In the genomic region with DNA sequence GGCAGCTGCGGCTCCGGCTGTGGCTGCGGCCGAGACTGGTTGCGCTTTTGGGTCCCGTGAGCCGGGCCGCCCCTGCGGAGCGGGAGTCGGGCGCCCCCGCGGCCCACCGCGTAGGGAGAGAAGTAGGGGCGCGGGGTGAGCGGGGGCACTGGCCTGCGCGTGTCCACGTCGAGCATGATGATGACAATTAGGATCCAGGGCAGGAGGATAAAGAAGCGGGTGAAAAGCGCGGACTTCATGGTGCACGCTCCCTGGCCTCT, we compare ENCODE assay signal across 8 cellular contexts. TPM values are rescaled to one million over a fixed set of nuclear protein-coding genes. Genes with fewer than 3 reads are reported as not detected.
DNase-seq lines count a peak whose midpoint lies in the region; ATAC-seq, FAIRE-seq and TF ChIP-seq lines count a peak whose summit lies in the region.

No MANE protein-coding gene starts in this region.

- FAIRE-seq in endothelial cell of umbilical vein (lab: Jason Lieb, UNC), result no peak

- H2AFZ ChIP-seq in KMS-11 (ENCODE audit: low read depth) (peak overlapping the region; percentile 79; the same call in 1 of the 2 replicates), endothelial cell of umbilical vein (ENCODE audit: low read depth, low read length) (peak overlapping the region; percentile 41), parathyroid adenoma (peak overlapping the region; percentile 92)

- intact Hi-C loops in endothelial cell of umbilical vein (cut with micrococcal nuclease), result loop anchor here (1.0 to 10.0 kb wide), 5 partner anchors 72 to 735 kb away; no protein-coding TSS in a partner anchor
- intact Hi-C loops in sciatic nerve (cut with DNase I), result no loop called here

- H3K9ac ChIP-seq in KMS-11, result no peak overlapping the region
- no peak overlapping the region for H3K9ac ChIP-seq in endothelial cell of umbilical vein (replicated peaks; ENCODE audit: extremely low read depth, insufficient read depth, low read length)
- H3K9ac ChIP-seq in parathyroid adenoma, result no peak overlapping the region

- H3K27ac ChIP-seq in KMS-11 (no peak overlapping the region), endothelial cell of umbilical vein (ENCODE audit: insufficient read depth, low read depth, low read length) (no peak overlapping the region), parathyroid adenoma (no peak overlapping the region)

- H4K20me1 ChIP-seq in KMS-11 (ENCODE audit: insufficient read depth) (no peaks in the 10 kb centered on the region), endothelial cell of umbilical vein (replicated peaks; ENCODE audit: control insufficient read depth, extremely low read depth, insufficient read depth, low read length) (no peaks in the 10 kb centered on the region)

- no peaks in the 10 kb centered on the region for H3K27me3 ChIP-seq in KMS-11 (ENCODE audit: insufficient read depth, low read depth)
- H3K27me3 ChIP-seq in endothelial cell of umbilical vein (ENCODE audit: control insufficient read depth in 2 of 2, insufficient read depth in 2 of 2, low read length in 2 of 2), result peaks cover 36 to 72% of the 10 kb centered on the region in 2 experiments
- H3K27me3 ChIP-seq in parathyroid adenoma (ENCODE audit: control insufficient read depth, insufficient read depth, low read length), result no peaks in the 10 kb centered on the region

- dilution Hi-C loops in endothelial cell of umbilical vein (cut with MboI; ENCODE audit: extremely low pct_ligation_motif_present, low sequenced_read_pairs), result no loop called here

- CTCF ChIA-PET in endothelial cell of umbilical vein (lab: Charles Lee), result interaction anchor here (0.7 to 4.3 kb wide), 29 partner anchors 13 to 735 kb away, joined by 3 to 87 read pairs (median 4); partner anchors contain the start of gene SDHAF4

- no peak for TF ChIP-seq POLR2A in endothelial cell of umbilical vein (IDR thresholded peaks at IDR 0.05; ENCODE audit: low read depth, low read length)

- POLR2A ChIA-PET in endothelial cell of umbilical vein (lab: Charles Lee), result no interaction called here

- BruUV-seq in endothelial cell of umbilical vein (replicated peaks; lab: Mats Ljungman, UMichigan), result no TSS peak

- H3K9me3 ChIP-seq in endothelial cell of umbilical vein (replicated peaks; ENCODE audit: control insufficient read depth, insufficient read depth, low read length), result no peaks in the 10 kb centered on the region
- H3K9me3 ChIP-seq in parathyroid adenoma (ENCODE audit: control insufficient read depth, low read length), result no peaks in the 10 kb centered on the region

- H3K4me3 ChIP-seq in GM12875 (ENCODE audit: low read depth, low read length) (peak overlapping the region; percentile 29), KMS-11 (IDR thresholded peaks at IDR 0.05; ENCODE audit: insufficient read depth, low read depth, low read length) (no peak overlapping the region), endothelial cell of umbilical vein (replicated peaks in 1 of 3; ENCODE audit: insufficient read depth in 1 of 3, low read depth in 1 of 3, low read length in 3 of 3) (peak overlapping the region; percentile 13 to 31 (median 24)), parathyroid adenoma (ENCODE audit: low read depth, low read length) (peak overlapping the region; percentile 61)

- no peaks in the 10 kb centered on the region for H3K9me1 ChIP-seq in endothelial cell of umbilical vein (replicated peaks; ENCODE audit: control insufficient read depth, extremely low read depth, insufficient read depth, low read length)

- ATAC-seq in HG03565 (IDR thresholded peaks at IDR 0.05; ENCODE audit: unreplicated experiment), result no peak
- no peak for ATAC-seq in sciatic nerve

- H3K4me2 ChIP-seq in KMS-11 (peak overlapping the region; percentile 57; the same call in 1 of the 2 replicates), endothelial cell of umbilical vein (ENCODE audit: insufficient read depth, low read length) (peak overlapping the region; percentile 42), parathyroid adenoma (ENCODE audit: low read length) (peak overlapping the region; percentile 84)

- DNase-seq in endothelial cell of umbilical vein (ENCODE audit: low read depth, low spot score) (no peak), DMS79 treated with DMSO at 0.1 percent for 48 hours (lab: John Stamatoyannopoulos, UW) (no peak), AG20443 (ENCODE audit: low spot score) (no peak), sciatic nerve (ENCODE audit: low spot score) (no peak)

- TF ChIP-seq CTCF in GM12875 (IDR thresholded peaks at IDR 0.05; ENCODE audit: borderline replicate concordance, insufficient read depth, low read depth, low read length), result no peak
- TF ChIP-seq CTCF in KMS-11 (conservative IDR thresholded peaks at IDR 0.05; ENCODE audit: low read depth, low read length), result no peak; the same call in 1 of the 2 replicates
- no peak for TF ChIP-seq CTCF in endothelial cell of umbilical vein (IDR thresholded peaks at IDR 0.05; ENCODE audit: extremely low read depth in 1 of 2, insufficient read depth in 1 of 2, low read depth in 1 of 2, low read length in 2 of 2)
- TF ChIP-seq CTCF in parathyroid adenoma (IDR thresholded peaks at IDR 0.05), result peak; percentile 0

- H3K36me3 ChIP-seq in KMS-11 (ENCODE audit: insufficient read depth) (no peaks in the 10 kb centered on the region), endothelial cell of umbilical vein (ENCODE audit: control insufficient read depth in 2 of 2, extremely low read depth in 1 of 2, insufficient read depth in 2 of 2, low read length in 2 of 2) (no peaks in the 10 kb centered on the region), parathyroid adenoma (ENCODE audit: control insufficient read depth, insufficient read depth, low read length) (no peaks in the 10 kb centered on the region)

- H3K79me2 ChIP-seq in KMS-11 (ENCODE audit: insufficient read depth, low read depth) (no peaks in the 10 kb centered on the region), endothelial cell of umbilical vein (ENCODE audit: control insufficient read depth, insufficient read depth, low read length) (no peaks in the 10 kb centered on the region), parathyroid adenoma (no peaks in the 10 kb centered on the region)

- no peaks in the 10 kb centered on the region for H3K4me1 ChIP-seq in KMS-11 (ENCODE audit: low read depth, poor library complexity, severe bottlenecking)
- H3K4me1 ChIP-seq in endothelial cell of umbilical vein (ENCODE audit: control insufficient read depth, extremely low read depth, insufficient read depth, low read length), result peaks cover 14% of the 10 kb centered on the region
- H3K4me1 ChIP-seq in parathyroid adenoma, result no peaks in the 10 kb centered on the region

TF ChIP-seq in endothelial cell of umbilical vein, 7 proteins besides CTCF, POLR2A, EP300 and RAD21:
- no peak for TF ChIP-seq EZH2 (IDR thresholded peaks at IDR 0.05; ENCODE audit: borderline replicate concordance, low read depth, low read length, severe bottlenecking)
- TF ChIP-seq GATA2 (IDR thresholded peaks at IDR 0.05; ENCODE audit: insufficient read depth, insufficient read length, low read depth, low read length), result no peak
- TF ChIP-seq, protein P1, sequence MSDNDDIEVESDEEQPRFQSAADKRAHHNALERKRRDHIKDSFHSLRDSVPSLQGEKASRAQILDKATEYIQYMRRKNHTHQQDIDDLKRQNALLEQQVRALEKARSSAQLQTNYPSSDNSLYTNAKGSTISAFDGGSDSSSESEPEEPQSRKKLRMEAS (IDR thresholded peaks at IDR 0.05; ENCODE audit: insufficient read depth, insufficient read length), result no peak
- TF ChIP-seq POLR2AphosphoS5 (IDR thresholded peaks at IDR 0.05; ENCODE audit: insufficient read depth, low read depth, low read length), result no peak
TF ChIP-seq in endothelial cell of umbilical vein: peak in this region for 0.

RNA-seq across cellular contexts. Expression of gene B3GAT2, which starts 0.7 kb away (rescaled TPM):
- not detected in 2 replicates for total RNA-seq in endothelial cell of umbilical vein
- polyA plus RNA-seq in endothelial cell of umbilical vein, result not detected in 2 replicates
- not detected in 2 replicates for polyA plus RNA-seq in endothelial cell of umbilical vein (2011; cell fraction: cytosol; rRNA removed)
- 0.03 TPM in 1 of 2 replicates, not detected in the other for polyA plus RNA-seq in endothelial cell of umbilical vein (2011; cell fraction: nucleus; rRNA removed)
- 0.08 and 0.20 TPM in 2 replicates for polyA plus RNA-seq in endothelial cell of umbilical vein (2012)
- polyA minus RNA-seq in endothelial cell of umbilical vein, result 0.02 TPM in 1 of 2 replicates, not detected in the other
- polyA minus RNA-seq in endothelial cell of umbilical vein (2011; cell fraction: cytosol; rRNA and poly(A)+ RNA removed), result not detected
- 0.05 TPM in 1 of 2 replicates, not detected in the other for polyA minus RNA-seq in endothelial cell of umbilical vein (2011; cell fraction: nucleus; rRNA and poly(A)+ RNA removed)
- total RNA-seq in sciatic nerve, result not detected

Comparison
In these comparisons a context has a peak if more than half of its experiments do, and no peak if none do; other contexts are left out.
1. H2AFZ ChIP-seq: peak in every context shown above with its lines; median percentile 92 in parathyroid adenoma; 79 in KMS-11; 41 in endothelial cell of umbilical vein.